ENCODE assay signal across 14 cellular contexts in genomic region chr15:69626095-69627066, GRCh38.
"Had no signal": no experiment of that assay in that cellular context is flagged by ENCODE, and none has a peak within 500 bp of the region (broad histone marks: within the 10 kb centered on the region; RNA-seq: fewer than 3 reads in every experiment).

No MANE protein-coding gene starts in this region.

- H3K4me3 Mint-ChIP-seq: activated CD8-positive, alpha-beta memory T cell treated with anti-CD3 and anti-CD28 coated beads, Interleukin-2, amount 10 ng/mL, durations not matched to agents 7 days and 5 days; activated naive CD8-positive, alpha-beta T cell treated with anti-CD3 and anti-CD28 coated beads, Interleukin-2, amount 50 U/mL, for 24 hours; activated T-cell treated with anti-CD3 and anti-CD28 coated beads, Interleukin-2, amount 50 U/mL, for 72 hours; stimulated activated memory B cell treated with anti-CD40 and anti-IgM and Interleukin-4, amounts not matched to agents 10 μg/mL and 1 μg/mL and 100 μg/mL, for 72 hours had no signal

- H3K27me3 ChIP-seq: ascending aorta, ovary had no signal

- H3K27ac Mint-ChIP-seq: activated CD8-positive, alpha-beta memory T cell treated with anti-CD3 and anti-CD28 coated beads, Interleukin-2, amount 10 ng/mL, durations not matched to agents 7 days and 5 days; activated naive CD8-positive, alpha-beta T cell treated with anti-CD3 and anti-CD28 coated beads, Interleukin-2, amount 50 U/mL, for 24 hours; activated T-cell treated with anti-CD3 and anti-CD28 coated beads, Interleukin-2, amount 50 U/mL, for 72 hours; stimulated activated memory B cell treated with anti-CD40 and anti-IgM and Interleukin-4, amounts not matched to agents 10 μg/mL and 1 μg/mL and 100 μg/mL, for 72 hours had no signal

- H3K4me3 ChIP-seq: ascending aorta, left lung, ovary, SK-N-MC, skin epidermis, tibial artery had no signal

- H3K36me3 ChIP-seq: ascending aorta, left lung, ovary, tibial artery had no signal

- H3K9me3 Mint-ChIP-seq: activated naive CD8-positive, alpha-beta T cell treated with anti-CD3 and anti-CD28 coated beads, Interleukin-2, amount 50 U/mL, for 24 hours; activated T-cell treated with anti-CD3 and anti-CD28 coated beads, Interleukin-2, amount 50 U/mL, for 72 hours; stimulated activated memory B cell treated with anti-CD40 and anti-IgM and Interleukin-4, amounts not matched to agents 10 μg/mL and 1 μg/mL and 100 μg/mL, for 72 hours had no signal

- H3K36me3 Mint-ChIP-seq: activated CD8-positive, alpha-beta memory T cell treated with anti-CD3 and anti-CD28 coated beads, Interleukin-2, amount 10 ng/mL, durations not matched to agents 7 days and 5 days; stimulated activated memory B cell treated with anti-CD40 and anti-IgM and Interleukin-4, amounts not matched to agents 10 μg/mL and 1 μg/mL and 100 μg/mL, for 72 hours had no signal

- ATAC-seq: activated CD8-positive, alpha-beta memory T cell treated with anti-CD3 and anti-CD28 coated beads, Interleukin-2, amount 10 ng/mL, durations not matched to agents 7 days and 5 days; activated naive CD8-positive, alpha-beta T cell treated with anti-CD3 and anti-CD28 coated beads, Interleukin-2, amount 50 U/mL, for 24 hours; activated T-cell treated with anti-CD3 and anti-CD28 coated beads, Interleukin-2, amount 50 U/mL, for 72 hours; left lung; stimulated activated memory B cell treated with anti-CD40 and anti-IgM and Interleukin-4, amounts not matched to agents 10 μg/mL and 1 μg/mL and 100 μg/mL, for 72 hours had no signal

- H3K9me3 ChIP-seq: ascending aorta, left lung, ovary, tibial artery had no signal

- DNase-seq: activated CD4-positive, alpha-beta T cell treated with anti-CD3 and anti-CD28 coated beads, Interleukin-2, amount 50 U/mL, for 1 hour; activated CD4-positive, CD25-positive, alpha-beta regulatory T cell; activated CD8-positive, alpha-beta memory T cell treated with anti-CD3 and anti-CD28 coated beads, Interleukin-2, amount 10 ng/mL, durations not matched to agents 7 days and 5 days; activated naive CD8-positive, alpha-beta T cell treated with anti-CD3 and anti-CD28 coated beads, Interleukin-2, amount 50 U/mL, for 24 hours; activated T-cell treated with anti-CD3 and anti-CD28 coated beads, Interleukin-2, amount 50 U/mL, for 72 hours; foreskin melanocyte; left lung; mesenchymal stem cell; ovary; tibial artery had no signal

- H3K27ac ChIP-seq: ascending aorta, left lung, ovary, SK-N-MC, skin epidermis, tibial artery had no signal
